In the genomic region with DNA sequence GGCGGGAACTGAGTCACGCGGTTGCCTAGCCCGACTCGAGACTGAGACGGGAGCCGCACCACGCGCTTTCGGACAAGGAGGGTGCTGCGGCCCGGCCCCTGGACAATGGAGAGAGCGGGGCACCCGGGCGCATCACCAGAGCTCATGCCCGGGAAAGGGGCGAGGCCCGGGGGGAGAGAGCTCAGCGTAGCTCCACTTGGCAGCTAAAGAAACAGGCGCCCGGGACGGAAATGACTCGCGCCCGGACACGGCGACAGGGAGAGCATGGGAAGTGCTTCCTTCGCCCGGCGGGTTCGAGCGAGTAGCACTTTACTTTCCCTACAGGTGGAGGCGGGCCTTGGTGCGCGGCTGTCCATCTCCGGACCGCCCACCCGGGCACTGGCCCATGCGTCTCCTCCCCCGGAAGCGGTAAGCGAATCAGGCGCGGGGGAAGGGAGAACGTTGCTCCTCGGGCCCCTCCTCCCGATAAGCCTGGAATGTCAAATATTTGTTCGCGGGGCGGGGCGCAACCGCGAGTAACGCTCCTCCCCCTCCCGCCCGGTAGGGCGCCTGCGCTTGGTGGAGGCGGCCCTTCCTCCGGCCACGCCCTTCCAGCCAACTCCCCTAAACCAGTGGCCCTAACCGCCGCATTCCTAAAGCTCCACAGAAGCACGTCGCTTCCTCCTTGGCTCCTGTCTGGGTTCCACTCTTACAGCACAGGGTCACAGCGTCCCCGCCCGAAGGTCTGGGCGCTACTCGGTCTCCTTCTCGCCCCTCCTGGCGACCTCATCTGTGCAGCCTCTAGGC, we compare ENCODE assay signal across 8 cellular contexts. TPM values are rescaled to one million over a fixed set of nuclear protein-coding genes. Genes with fewer than 3 reads are reported as not detected.
DNase-seq lines count a peak whose midpoint lies in the region; ATAC-seq lines count a peak whose summit lies in the region.

No MANE protein-coding gene starts in this region.

- peak; percentile 64 to 65 for ATAC-seq in CD4-positive, CD25-positive, alpha-beta regulatory T cell (ENCODE audit: low read depth in 2 of 2)
- ATAC-seq in GM19455 (IDR thresholded peaks at IDR 0.05; ENCODE audit: unreplicated experiment), result peak; percentile 81
- peak; percentile 84 for ATAC-seq in activated CD8-positive, alpha-beta memory T cell treated with anti-CD3 and anti-CD28 coated beads, Interleukin-2, amount 10 ng/mL, durations not matched to agents 7 days and 5 days
- ATAC-seq in effector memory CD8-positive, alpha-beta T cell (replicated peaks), result peak; percentile 70
- peak; percentile 70 for ATAC-seq in memory B cell (ENCODE audit: low read depth)

- no peaks in the 10 kb centered on the region for H3K36me3 Mint-ChIP-seq in CD4-positive, CD25-positive, alpha-beta regulatory T cell
- no peaks in the 10 kb centered on the region for H3K36me3 Mint-ChIP-seq in activated CD8-positive, alpha-beta memory T cell treated with anti-CD3 and anti-CD28 coated beads, Interleukin-2, amount 10 ng/mL, durations not matched to agents 7 days and 5 days
- peaks cover 31% of the 10 kb centered on the region for H3K36me3 Mint-ChIP-seq in effector memory CD8-positive, alpha-beta T cell (ENCODE audit: insufficient read depth)
- H3K36me3 Mint-ChIP-seq in memory B cell, result no peaks in the 10 kb centered on the region

- H3K9me3 Mint-ChIP-seq in CD4-positive, CD25-positive, alpha-beta regulatory T cell, result peaks cover 0 to 2% (median 0%) of the 10 kb centered on the region in 7 donors
- no peaks in the 10 kb centered on the region for H3K9me3 Mint-ChIP-seq in activated CD8-positive, alpha-beta memory T cell treated with anti-CD3 and anti-CD28 coated beads, Interleukin-2, amount 10 ng/mL, durations not matched to agents 7 days and 5 days (ENCODE audit: low read depth)
- no peaks in the 10 kb centered on the region for H3K9me3 Mint-ChIP-seq in effector memory CD8-positive, alpha-beta T cell
- H3K9me3 Mint-ChIP-seq in memory B cell, result no peaks in the 10 kb centered on the region

- no peaks in the 10 kb centered on the region for H3K36me3 ChIP-seq in CD4-positive, CD25-positive, alpha-beta regulatory T cell (ENCODE audit: control insufficient read depth, insufficient read depth, low read length)

- CTCF ChIA-PET in activated CD8-positive, alpha-beta memory T cell treated with anti-CD3 and anti-CD28 coated beads, Interleukin-2, amount 10 ng/mL, durations not matched to agents 7 days and 5 days (lab: Charles Lee), result interaction anchor here (0.8 to 2.1 kb wide), 9 partner anchors 8 to 421 kb away, joined by 3 to 10 read pairs (median 4); partner anchors contain the start of genes PLA2G15 and SLC7A6

- H3K27me3 Mint-ChIP-seq in CD4-positive, CD25-positive, alpha-beta regulatory T cell, result no peaks in the 10 kb centered on the region
- peaks cover 8% of the 10 kb centered on the region for H3K27me3 Mint-ChIP-seq in activated CD8-positive, alpha-beta memory T cell treated with anti-CD3 and anti-CD28 coated beads, Interleukin-2, amount 10 ng/mL, durations not matched to agents 7 days and 5 days
- no peaks in the 10 kb centered on the region for H3K27me3 Mint-ChIP-seq in effector memory CD8-positive, alpha-beta T cell
- no peaks in the 10 kb centered on the region for H3K27me3 Mint-ChIP-seq in memory B cell

- H3K4me3 ChIP-seq in CD4-positive, CD25-positive, alpha-beta regulatory T cell (ENCODE audit: low read depth, low read length), result peak overlapping the region; percentile 64

- peaks cover 0 to 32% (median 11%) of the 10 kb centered on the region in 4 donors for H3K4me1 Mint-ChIP-seq in CD4-positive, CD25-positive, alpha-beta regulatory T cell
- H3K4me1 Mint-ChIP-seq in activated CD8-positive, alpha-beta memory T cell treated with anti-CD3 and anti-CD28 coated beads, Interleukin-2, amount 10 ng/mL, durations not matched to agents 7 days and 5 days, result peaks cover 34% of the 10 kb centered on the region
- peaks cover 23 to 27% of the 10 kb centered on the region in 2 donors for H3K4me1 Mint-ChIP-seq in effector memory CD8-positive, alpha-beta T cell (ENCODE audit: low read depth in 2 of 2)
- H3K4me1 Mint-ChIP-seq in memory B cell, result peaks cover 20% of the 10 kb centered on the region

- no peaks in the 10 kb centered on the region for H3K9me3 ChIP-seq in CD4-positive, CD25-positive, alpha-beta regulatory T cell (ENCODE audit: control insufficient read depth in 2 of 2, low read length in 2 of 2)

- H3K27me3 ChIP-seq in CD4-positive, CD25-positive, alpha-beta regulatory T cell (ENCODE audit: control insufficient read depth, insufficient read depth, low read length), result no peaks in the 10 kb centered on the region

- H3K4me3 Mint-ChIP-seq in CD4-positive, CD25-positive, alpha-beta regulatory T cell, result peak overlapping the region; percentile 96 to 98 (median 96)
- H3K4me3 Mint-ChIP-seq in activated CD8-positive, alpha-beta memory T cell treated with anti-CD3 and anti-CD28 coated beads, Interleukin-2, amount 10 ng/mL, durations not matched to agents 7 days and 5 days, result peak overlapping the region; percentile 82
- peak overlapping the region; percentile 93 to 98 for H3K4me3 Mint-ChIP-seq in effector memory CD8-positive, alpha-beta T cell
- peak overlapping the region; percentile 83 for H3K4me3 Mint-ChIP-seq in memory B cell

- peaks cover 32% of the 10 kb centered on the region for H3K4me1 ChIP-seq in CD4-positive, CD25-positive, alpha-beta regulatory T cell (ENCODE audit: control insufficient read depth, insufficient read depth, low read length, poor library complexity, severe bottlenecking)

- H3K27ac Mint-ChIP-seq in CD4-positive, CD25-positive, alpha-beta regulatory T cell, result peak overlapping the region in 2 of 3 donors; percentile 86 to 94
- H3K27ac Mint-ChIP-seq in activated CD8-positive, alpha-beta memory T cell treated with anti-CD3 and anti-CD28 coated beads, Interleukin-2, amount 10 ng/mL, durations not matched to agents 7 days and 5 days, result peak overlapping the region; percentile 90
- peak overlapping the region; percentile 64 to 76 for H3K27ac Mint-ChIP-seq in effector memory CD8-positive, alpha-beta T cell
- peak overlapping the region; percentile 55 for H3K27ac Mint-ChIP-seq in memory B cell

- DNase-seq in CD4-positive, CD25-positive, alpha-beta regulatory T cell, result peak; percentile 81 to 92 (median 88)
- DNase-seq in HK-2 (ENCODE audit: unreplicated experiment), result peak; percentile 99
- peak; percentile 98 for DNase-seq in NOMO-1 treated with DMSO at 0.1 percent for 48 hours (lab: John Stamatoyannopoulos, UW; ENCODE audit: unreplicated experiment)
- DNase-seq in activated CD8-positive, alpha-beta memory T cell treated with anti-CD3 and anti-CD28 coated beads, Interleukin-2, amount 10 ng/mL, durations not matched to agents 7 days and 5 days, result peak; percentile 94
- peak; percentile 77 to 82 (median 82) for DNase-seq in effector memory CD8-positive, alpha-beta T cell
- peak; percentile 75 to 81 for DNase-seq in memory B cell (ENCODE audit: low spot score in 2 of 2)
- peak; percentile 83 to 88 (median 86) for DNase-seq in stimulated activated CD4-positive, alpha-beta T cell treated with anti-CD3 and anti-CD28 coated beads, TNF-alpha, amount 100 ng/mL, for 48 hours (ENCODE audit: low read depth in 3 of 3)

- peak overlapping the region; percentile 66 for H3K27ac ChIP-seq in CD4-positive, CD25-positive, alpha-beta regulatory T cell (ENCODE audit: insufficient read depth, low read length, poor library complexity, severe bottlenecking)

RNA-seq across cellular contexts. Expression of gene ESRP2, which starts 1.5 kb away (rescaled TPM):
- total RNA-seq in CD4-positive, CD25-positive, alpha-beta regulatory T cell, result not detected
- under 1 TPM; 0.10 to 0.99 (median 0.33) TPM for polyA plus RNA-seq in CD4-positive, CD25-positive, alpha-beta regulatory T cell
- not detected for total RNA-seq in activated CD8-positive, alpha-beta memory T cell treated with anti-CD3 and anti-CD28 coated beads, Interleukin-2, amount 10 ng/mL, durations not matched to agents 7 days and 5 days

RNA-seq across cellular contexts. Expression of gene PLA2G15, which starts 7.7 kb away (rescaled TPM):
- total RNA-seq in CD4-positive, CD25-positive, alpha-beta regulatory T cell, result 9.4 TPM
- 10 to 100 TPM in 1 of 4 donors, 1 to 10 TPM in 3; 7.5 to 10.3 (median 8.8) TPM for polyA plus RNA-seq in CD4-positive, CD25-positive, alpha-beta regulatory T cell
- total RNA-seq in activated CD8-positive, alpha-beta memory T cell treated with anti-CD3 and anti-CD28 coated beads, Interleukin-2, amount 10 ng/mL, durations not matched to agents 7 days and 5 days, result 1 to 10 TPM; 8.4 to 9.3 TPM

RNA-seq across cellular contexts. Expression of gene SLC7A6, which starts 26.9 kb away (rescaled TPM):
- 141 TPM for total RNA-seq in CD4-positive, CD25-positive, alpha-beta regulatory T cell
- polyA plus RNA-seq in CD4-positive, CD25-positive, alpha-beta regulatory T cell, result 10 to 100 TPM; 10.7 to 21.4 (median 17.4) TPM
- total RNA-seq in activated CD8-positive, alpha-beta memory T cell treated with anti-CD3 and anti-CD28 coated beads, Interleukin-2, amount 10 ng/mL, durations not matched to agents 7 days and 5 days, result 10 to 100 TPM; 73.3 to 99.5 TPM

Comparison
In these comparisons a context has a peak if more than half of its experiments do, and no peak if none do; other contexts are left out.
1. Peak in every context shown above with its lines: DNase-seq, ATAC-seq, H3K4me3 ChIP-seq and H3K27ac ChIP-seq.